Comparison of ENCODE assay signal across 27 cellular contexts in genomic region chr1:157751283-157751682, GRCh38. TPM values are rescaled to one million over a fixed set of nuclear protein-coding genes. Genes with fewer than 3 reads are reported as not detected.
"Had no signal": no experiment of that assay in that cellular context is flagged by ENCODE, and none has a peak within 500 bp of the region (broad histone marks: within the 10 kb centered on the region; RNA-seq: fewer than 3 reads in every experiment).

No MANE protein-coding gene starts in this region.

- DNase-seq: activated CD4-positive, alpha-beta T cell treated with anti-CD3 and anti-CD28 coated beads, Interleukin-2, amount 10 ng/mL, durations not matched to agents 7 days and 5 days; activated CD8-positive, alpha-beta T cell treated with anti-CD3 and anti-CD28 coated beads, Interleukin-2, amount 10 ng/mL, durations not matched to agents 7 days and 5 days; activated naive CD4-positive, alpha-beta T cell treated with Interleukin-2 at 50 U/mL for 16 hours; activated naive CD8-positive, alpha-beta T cell treated with anti-CD3 and anti-CD28 coated beads, Interleukin-2, amount 10 ng/mL, durations not matched to agents 7 days and 5 days; activated T-cell treated with anti-CD3 and anti-CD28 coated beads, Interleukin-2, amount 50 U/mL, for 24 hours; amygdala; effector memory CD4-positive, alpha-beta T cell; foreskin keratinocyte; glutamatergic neuron; hippocampal formation; kidney; midbrain; nephron progenitor cell; stimulated activated CD4-positive, alpha-beta T cell treated with anti-CD3 and anti-CD28 coated beads, Interleukin-12 subunit alpha, Interleukin-12 subunit beta, amount 100 ng/mL, for 4 hours; stimulated activated CD4-positive, alpha-beta T cell treated with anti-CD3 and anti-CD28 coated beads, Interleukin-1b, Interleukin-23, amount 100 ng/mL, for 48 hours; stimulated activated CD8-positive, alpha-beta memory T cell treated with anti-CD3 and anti-CD28 coated beads, Interleukin-4, amount 100 ng/mL, for 48 hours; stimulated activated naive CD4-positive, alpha-beta T cell treated with Interleukin-2 at 50 U/mL for 16 hours; thyroid gland had no signal

- H3K4me1 ChIP-seq: foreskin keratinocyte, thyroid gland had no signal

- H3K9me3 Mint-ChIP-seq: activated CD4-positive, alpha-beta T cell treated with anti-CD3 and anti-CD28 coated beads, Interleukin-2, amount 10 ng/mL, durations not matched to agents 7 days and 5 days; activated T-cell treated with anti-CD3 and anti-CD28 coated beads, Interleukin-2, amount 50 U/mL, for 24 hours; activated T-helper 2 cell treated with anti-CD3 and anti-CD28 coated beads, Interferon-gamma antibody, Interleukin-2, Interleukin-4, amounts not matched to agents 10 μg/mL and 5 μg/mL and 100 μg/mL, durations not matched to agents 14 hours and 24 hours and 36 hours; dendritic cell treated with granulocyte-macrophage colony-stimulating factor and Interleukin-4, amounts not matched to agents 40 ng/mL and 50 ng/mL, for 4 days; nephron progenitor cell had no signal

- H3K36me3 Mint-ChIP-seq: activated naive CD8-positive, alpha-beta T cell treated with anti-CD3 and anti-CD28 coated beads, Interleukin-2, amount 10 ng/mL, durations not matched to agents 7 days and 5 days had no signal

- H3K27me3 ChIP-seq: foreskin keratinocyte, thyroid gland had no signal

- H3K4me3 Mint-ChIP-seq: activated CD4-positive, alpha-beta T cell treated with anti-CD3 and anti-CD28 coated beads, Interleukin-2, amount 10 ng/mL, durations not matched to agents 7 days and 5 days; activated CD8-positive, alpha-beta T cell treated with anti-CD3 and anti-CD28 coated beads, Interleukin-2, amount 10 ng/mL, durations not matched to agents 7 days and 5 days; activated naive CD8-positive, alpha-beta T cell treated with anti-CD3 and anti-CD28 coated beads, Interleukin-2, amount 10 ng/mL, durations not matched to agents 7 days and 5 days; activated T-cell treated with anti-CD3 and anti-CD28 coated beads, Interleukin-2, amount 50 U/mL, for 24 hours; dendritic cell treated with granulocyte-macrophage colony-stimulating factor and Interleukin-4, amounts not matched to agents 40 ng/mL and 50 ng/mL, for 4 days; nephron progenitor cell had no signal

- H3K4me1 Mint-ChIP-seq: activated CD4-positive, alpha-beta T cell treated with anti-CD3 and anti-CD28 coated beads, Interleukin-2, amount 10 ng/mL, durations not matched to agents 7 days and 5 days; activated naive CD8-positive, alpha-beta T cell treated with anti-CD3 and anti-CD28 coated beads, Interleukin-2, amount 10 ng/mL, durations not matched to agents 7 days and 5 days had no signal

- H3K27ac ChIP-seq: cardiac muscle cell, foreskin keratinocyte, thyroid gland had no signal

- H3K27ac Mint-ChIP-seq: activated CD4-positive, alpha-beta T cell treated with anti-CD3 and anti-CD28 coated beads, Interleukin-2, amount 10 ng/mL, durations not matched to agents 7 days and 5 days; activated CD8-positive, alpha-beta T cell treated with anti-CD3 and anti-CD28 coated beads, Interleukin-2, amount 10 ng/mL, durations not matched to agents 7 days and 5 days; activated naive CD8-positive, alpha-beta T cell treated with anti-CD3 and anti-CD28 coated beads, Interleukin-2, amount 10 ng/mL, durations not matched to agents 7 days and 5 days; activated T-cell treated with anti-CD3 and anti-CD28 coated beads, Interleukin-2, amount 50 U/mL, for 24 hours; activated T-helper 2 cell treated with anti-CD3 and anti-CD28 coated beads, Interferon-gamma antibody, Interleukin-2, Interleukin-4, amounts not matched to agents 10 μg/mL and 5 μg/mL and 100 μg/mL, durations not matched to agents 14 hours and 24 hours and 36 hours; dendritic cell treated with granulocyte-macrophage colony-stimulating factor and Interleukin-4, amounts not matched to agents 40 ng/mL and 50 ng/mL, for 4 days; nephron progenitor cell had no signal

- ATAC-seq: activated CD4-positive, CD25-positive, alpha-beta regulatory T cell treated with anti-CD3 and anti-CD28 coated beads, Interleukin-2, amount 50 U/mL, for 24 hours; activated CD8-positive, alpha-beta T cell treated with anti-CD3 and anti-CD28 coated beads, Interleukin-2, amount 10 ng/mL, durations not matched to agents 7 days and 5 days; foreskin keratinocyte; left lobe of liver had no signal

- H3K36me3 ChIP-seq: cardiac muscle cell, thyroid gland had no signal

- H3K9me3 ChIP-seq: thyroid gland had no signal

- H3K4me3 ChIP-seq: cardiac muscle cell, lung, thyroid gland had no signal

RNA-seq across cellular contexts. Expression of gene FCRL2, which starts 25.6 kb away (rescaled TPM):
- total RNA-seq: activated CD4-positive, alpha-beta T cell treated with anti-CD3 and anti-CD28 coated beads, Interleukin-2, amount 10 ng/mL, durations not matched to agents 7 days and 5 days; activated CD8-positive, alpha-beta T cell treated with anti-CD3 and anti-CD28 coated beads, Interleukin-2, amount 10 ng/mL, durations not matched to agents 7 days and 5 days; activated naive CD8-positive, alpha-beta T cell treated with anti-CD3 and anti-CD28 coated beads, Interleukin-2, amount 10 ng/mL, durations not matched to agents 7 days and 5 days; activated T-helper 2 cell treated with anti-CD3 and anti-CD28 coated beads, Interferon-gamma antibody, Interleukin-2, Interleukin-4, amounts not matched to agents 10 μg/mL and 5 μg/mL and 100 μg/mL, durations not matched to agents 14 hours and 24 hours and 36 hours; cardiac muscle cell; chondrocyte; foreskin keratinocyte; left lobe of liver; subcutaneous adipose tissue; thyroid gland had no signal
- polyA plus RNA-seq: cardiac muscle cell, foreskin keratinocyte had no signal

RNA-seq across cellular contexts. Expression of gene FCRL3, which starts 50.7 kb away (rescaled TPM):
- total RNA-seq: cardiac muscle cell, chondrocyte, foreskin keratinocyte, left lobe of liver, ureter had no signal
- polyA plus RNA-seq: cardiac muscle cell, foreskin keratinocyte had no signal
